Comparison of ENCODE assay signal across 15 cellular contexts in the genomic region with DNA sequence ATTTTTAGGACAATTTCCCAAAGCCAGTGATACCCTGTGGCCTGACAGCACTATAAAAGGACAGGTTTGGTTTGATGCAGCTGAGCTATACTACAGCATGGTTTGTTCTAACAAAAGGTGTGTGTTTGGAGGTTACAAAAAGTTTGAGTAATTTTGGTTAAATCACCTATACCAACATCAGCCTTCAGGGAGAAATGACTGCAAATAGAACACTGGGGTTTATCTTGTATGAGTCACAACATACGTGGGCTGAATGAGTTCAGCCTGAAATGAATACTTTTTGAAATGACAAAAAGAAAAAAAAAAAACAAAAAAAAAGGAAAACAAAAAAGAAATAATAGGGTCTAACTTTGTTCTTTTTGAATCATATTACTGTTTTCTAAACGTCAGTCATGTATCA.
"Had no signal": no experiment of that assay in that cellular context is flagged by ENCODE, and none has a peak within 500 bp of the region (broad histone marks: within the 10 kb centered on the region; RNA-seq: fewer than 3 reads in every experiment).

No MANE protein-coding gene starts in this region.

- H3K27me3 Mint-ChIP-seq: dendritic cell treated with granulocyte-macrophage colony-stimulating factor and Interleukin-4, amounts not matched to agents 40 ng/mL and 50 ng/mL, for 4 days had no signal

- H3K9me3 ChIP-seq: left lung, tibial artery had no signal

- H3K27ac ChIP-seq: left lung, tibial artery had no signal

- H3K36me3 ChIP-seq: left lung, tibial artery had no signal

- H3K9me3 Mint-ChIP-seq: dendritic cell treated with granulocyte-macrophage colony-stimulating factor and Interleukin-4, amounts not matched to agents 40 ng/mL and 50 ng/mL, for 4 days; WTC11 had no signal

- H3K27me3 ChIP-seq: left lung, tibial artery had no signal

- ATAC-seq: activated naive CD4-positive, alpha-beta T cell treated with anti-CD3 and anti-CD28 coated beads, Interleukin-2, amount 50 U/mL, for 72 hours; esophagus mucosa; left lung; natural killer cell; stimulated activated naive CD8-positive, alpha-beta T cell treated with anti-CD3 and anti-CD28 coated beads, Interleukin-15, Interleukin-2, amounts not matched to agents 100 U/mL and 50 U/mL, for 24 hours; WTC11 had no signal

- H3K27ac Mint-ChIP-seq: activated naive CD4-positive, alpha-beta T cell treated with anti-CD3 and anti-CD28 coated beads, Interleukin-2, amount 50 U/mL, for 72 hours; dendritic cell treated with granulocyte-macrophage colony-stimulating factor and Interleukin-4, amounts not matched to agents 40 ng/mL and 50 ng/mL, for 4 days; natural killer cell; T-helper 1 cell treated with Interleukin-12 subunit alpha and Interleukin-12 subunit beta and Interleukin-4 antibody, amounts not matched to agents 30 μg/mL and 1 μg/mL, for 36 hours; WTC11 had no signal

- H3K4me3 ChIP-seq: left lung, tibial artery had no signal

- H3K4me3 Mint-ChIP-seq: dendritic cell treated with granulocyte-macrophage colony-stimulating factor and Interleukin-4, amounts not matched to agents 40 ng/mL and 50 ng/mL, for 4 days; natural killer cell; T-helper 1 cell treated with Interleukin-12 subunit alpha and Interleukin-12 subunit beta and Interleukin-4 antibody, amounts not matched to agents 30 μg/mL and 1 μg/mL, for 36 hours; WTC11 had no signal

- H3K4me1 Mint-ChIP-seq: natural killer cell had no signal

- H3K36me3 Mint-ChIP-seq: activated naive CD4-positive, alpha-beta T cell treated with anti-CD3 and anti-CD28 coated beads, Interleukin-2, amount 50 U/mL, for 72 hours; WTC11 had no signal

- H3K4me1 ChIP-seq: left lung, tibial artery had no signal

- DNase-seq: activated T-cell treated with anti-CD3 and anti-CD28 coated beads, Interleukin-2, amount 50 U/mL, for 1 hour; aorta; effector CD4-positive, alpha-beta T cell; left lung; midbrain; natural killer cell; stimulated activated CD4-positive, alpha-beta T cell treated with anti-CD3 and anti-CD28 coated beads, Interleukin-4, amount 100 ng/mL, for 24 hours; stimulated activated naive CD8-positive, alpha-beta T cell treated with anti-CD3 and anti-CD28 coated beads, Interleukin-15, Interleukin-2, amounts not matched to agents 100 U/mL and 50 U/mL, for 24 hours; T1000; tibial artery had no signal
